1 cellular context compared by ENCODE assay signal in the genomic region with DNA sequence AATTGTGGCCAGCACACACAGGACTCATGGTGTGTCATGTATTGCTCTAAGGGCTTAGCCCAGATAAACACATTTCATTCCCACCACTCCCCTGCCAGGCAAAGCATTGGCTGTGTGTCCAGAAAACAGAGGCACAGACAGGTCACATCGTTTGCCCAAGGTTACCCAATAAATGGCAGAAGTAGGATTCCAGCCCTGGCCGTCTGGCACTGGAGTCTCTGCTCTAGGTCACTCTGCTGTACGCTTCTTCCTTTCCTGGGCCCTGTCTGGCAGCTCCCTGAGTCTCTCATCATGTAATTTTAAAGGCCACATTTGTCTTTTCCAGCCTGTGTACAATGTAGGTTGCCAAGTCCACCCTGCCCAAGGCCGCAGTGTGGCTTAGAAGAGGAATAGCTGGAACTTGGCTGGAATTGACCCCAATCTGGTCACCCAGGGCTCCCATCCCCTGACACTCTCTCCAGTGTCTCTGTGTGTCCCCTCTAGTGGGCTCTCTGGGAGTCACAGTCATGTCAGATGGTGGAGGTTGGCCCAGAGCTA.
TF ChIP-seq lines count a peak whose summit lies in the region.

No MANE protein-coding gene starts in this region.

TF ChIP-seq in GM23338, 12 proteins besides CTCF, POLR2A, EP300 and RAD21 (continued from another document):
- TF ChIP-seq, protein P1, sequence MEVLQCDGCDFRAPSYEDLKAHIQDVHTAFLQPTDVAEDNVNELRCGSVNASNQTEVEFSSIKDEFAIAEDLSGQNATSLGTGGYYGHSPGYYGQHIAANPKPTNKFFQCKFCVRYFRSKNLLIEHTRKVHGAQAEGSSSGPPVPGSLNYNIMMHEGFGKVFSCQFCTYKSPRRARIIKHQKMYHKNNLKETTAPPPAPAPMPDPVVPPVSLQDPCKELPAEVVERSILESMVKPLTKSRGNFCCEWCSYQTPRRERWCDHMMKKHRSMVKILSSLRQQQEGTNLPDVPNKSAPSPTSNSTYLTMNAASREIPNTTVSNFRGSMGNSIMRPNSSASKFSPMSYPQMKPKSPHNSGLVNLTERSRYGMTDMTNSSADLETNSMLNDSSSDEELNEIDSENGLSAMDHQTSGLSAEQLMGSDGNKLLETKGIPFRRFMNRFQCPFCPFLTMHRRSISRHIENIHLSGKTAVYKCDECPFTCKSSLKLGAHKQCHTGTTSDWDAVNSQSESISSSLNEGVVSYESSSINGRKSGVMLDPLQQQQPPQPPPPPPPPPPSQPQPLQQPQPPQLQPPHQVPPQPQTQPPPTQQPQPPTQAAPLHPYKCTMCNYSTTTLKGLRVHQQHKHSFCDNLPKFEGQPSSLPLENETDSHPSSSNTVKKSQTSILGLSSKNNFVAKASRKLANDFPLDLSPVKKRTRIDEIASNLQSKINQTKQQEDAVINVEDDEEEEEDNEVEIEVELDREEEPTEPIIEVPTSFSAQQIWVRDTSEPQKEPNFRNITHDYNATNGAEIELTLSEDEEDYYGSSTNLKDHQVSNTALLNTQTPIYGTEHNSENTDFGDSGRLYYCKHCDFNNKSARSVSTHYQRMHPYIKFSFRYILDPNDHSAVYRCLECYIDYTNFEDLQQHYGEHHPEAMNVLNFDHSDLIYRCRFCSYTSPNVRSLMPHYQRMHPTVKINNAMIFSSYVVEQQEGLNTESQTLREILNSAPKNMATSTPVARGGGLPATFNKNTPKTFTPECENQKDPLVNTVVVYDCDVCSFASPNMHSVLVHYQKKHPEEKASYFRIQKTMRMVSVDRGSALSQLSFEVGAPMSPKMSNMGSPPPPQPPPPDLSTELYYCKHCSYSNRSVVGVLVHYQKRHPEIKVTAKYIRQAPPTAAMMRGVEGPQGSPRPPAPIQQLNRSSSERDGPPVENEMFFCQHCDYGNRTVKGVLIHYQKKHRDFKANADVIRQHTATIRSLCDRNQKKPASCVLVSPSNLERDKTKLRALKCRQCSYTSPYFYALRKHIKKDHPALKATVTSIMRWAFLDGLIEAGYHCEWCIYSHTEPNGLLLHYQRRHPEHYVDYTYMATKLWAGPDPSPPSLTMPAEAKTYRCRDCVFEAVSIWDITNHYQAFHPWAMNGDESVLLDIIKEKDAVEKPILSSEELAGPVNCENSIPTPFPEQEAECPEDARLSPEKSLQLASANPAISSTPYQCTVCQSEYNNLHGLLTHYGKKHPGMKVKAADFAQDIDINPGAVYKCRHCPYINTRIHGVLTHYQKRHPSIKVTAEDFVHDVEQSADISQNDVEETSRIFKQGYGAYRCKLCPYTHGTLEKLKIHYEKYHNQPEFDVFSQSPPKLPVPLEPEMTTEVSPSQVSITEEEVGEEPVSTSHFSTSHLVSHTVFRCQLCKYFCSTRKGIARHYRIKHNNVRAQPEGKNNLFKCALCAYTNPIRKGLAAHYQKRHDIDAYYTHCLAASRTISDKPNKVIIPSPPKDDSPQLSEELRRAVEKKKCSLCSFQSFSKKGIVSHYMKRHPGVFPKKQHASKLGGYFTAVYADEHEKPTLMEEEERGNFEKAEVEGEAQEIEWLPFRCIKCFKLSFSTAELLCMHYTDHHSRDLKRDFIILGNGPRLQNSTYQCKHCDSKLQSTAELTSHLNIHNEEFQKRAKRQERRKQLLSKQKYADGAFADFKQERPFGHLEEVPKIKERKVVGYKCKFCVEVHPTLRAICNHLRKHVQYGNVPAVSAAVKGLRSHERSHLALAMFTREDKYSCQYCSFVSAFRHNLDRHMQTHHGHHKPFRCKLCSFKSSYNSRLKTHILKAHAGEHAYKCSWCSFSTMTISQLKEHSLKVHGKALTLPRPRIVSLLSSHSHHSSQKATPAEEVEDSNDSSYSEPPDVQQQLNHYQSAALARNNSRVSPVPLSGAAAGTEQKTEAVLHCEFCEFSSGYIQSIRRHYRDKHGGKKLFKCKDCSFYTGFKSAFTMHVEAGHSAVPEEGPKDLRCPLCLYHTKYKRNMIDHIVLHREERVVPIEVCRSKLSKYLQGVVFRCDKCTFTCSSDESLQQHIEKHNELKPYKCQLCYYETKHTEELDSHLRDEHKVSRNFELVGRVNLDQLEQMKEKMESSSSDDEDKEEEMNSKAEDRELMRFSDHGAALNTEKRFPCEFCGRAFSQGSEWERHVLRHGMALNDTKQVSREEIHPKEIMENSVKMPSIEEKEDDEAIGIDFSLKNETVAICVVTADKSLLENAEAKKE (CRISPR knock-in tag; IDR thresholded peaks at IDR 0.05) = no peak
- TF ChIP-seq POLR2AphosphoS5 (IDR thresholded peaks at IDR 0.05; ENCODE audit: low read depth) = no peak
- TF ChIP-seq STAT1 (IDR thresholded peaks at IDR 0.05; ENCODE audit: unreplicated experiment) = no peak
TF ChIP-seq in GM23338: peak in this region for 0.
